ENCODE assay signal across 8 cellular contexts in genomic region chr1:63522891-63523728, GRCh38. TPM values are rescaled to one million over a fixed set of nuclear protein-coding genes. Genes with fewer than 3 reads are reported as not detected.
A peak's percentile ranks its signal among the peaks of the same experiment; 100 is the strongest.
DNase-seq lines count a peak whose midpoint lies in the region; ATAC-seq, FAIRE-seq and TF ChIP-seq lines count a peak whose summit lies in the region.

A gene with protein sequence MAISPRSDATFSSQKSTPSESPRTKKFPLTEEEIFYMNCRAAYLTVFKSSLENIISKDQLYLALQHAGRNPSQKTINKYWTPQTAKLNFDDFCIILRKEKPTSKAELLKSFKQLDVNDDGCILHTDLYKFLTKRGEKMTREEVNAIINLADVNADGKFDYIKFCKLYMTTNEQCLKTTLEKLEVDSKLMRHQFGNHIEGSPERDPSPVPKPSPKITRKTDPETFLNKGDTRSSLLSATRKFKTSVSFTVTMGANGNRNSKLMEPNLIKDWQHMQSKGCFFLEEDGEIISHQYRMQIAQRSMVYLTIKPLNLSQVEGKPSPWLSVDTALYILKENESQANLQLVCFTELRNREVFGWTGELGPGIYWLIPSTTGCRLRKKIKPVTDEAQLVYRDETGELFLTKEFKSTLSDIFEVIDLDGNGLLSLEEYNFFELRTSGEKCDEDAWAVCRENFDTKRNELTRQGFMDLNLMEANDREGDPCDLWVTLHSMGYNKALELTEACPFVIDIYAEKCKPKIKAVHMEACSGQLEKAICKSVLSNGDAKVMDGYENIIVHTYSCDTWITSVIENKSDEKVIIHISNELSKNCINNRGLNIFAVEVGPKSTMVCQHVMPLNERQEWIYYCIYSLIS (plus strand): TSS chr1:63523525. CDS start chr1:63525573, 2,048 bp downstream.
Gene ITGB3BP, minus strand, starts transcription at chr1:63523225. Its CDS starts 92 bp downstream, at chr1:63523133.

- H3K4me1 ChIP-seq in HUES64 (ENCODE audit: insufficient read depth, low read length) (peaks cover 7% of the 10 kb centered on the region), OCI-LY3 (ENCODE audit: low read length) (peaks cover 14% of the 10 kb centered on the region), mononuclear cell (ENCODE audit: insufficient read depth, low read length) (peaks cover 17% of the 10 kb centered on the region)

- no peak for FAIRE-seq in D721Med (lab: Jason Lieb, UNC)

- peak; percentile 26 for DNase-seq in D721Med (ENCODE audit: insufficient read length, low spot score)
- peak; percentile 72 for DNase-seq in activated T-cell treated with anti-CD3 and anti-CD28 coated beads for 4 hours
- peak; percentile 79 for DNase-seq in epithelial cell of prostate (ENCODE audit: low read depth, low spot score)
- DNase-seq in stimulated activated CD8-positive, alpha-beta memory T cell treated with anti-CD3 and anti-CD28 coated beads, Interleukin-2, amount 100 ng/mL, for 48 hours (ENCODE audit: low read depth in 2 of 2): peak; percentile 73 to 79

- H3K4me3 ChIP-seq in HUES64 (ENCODE audit: low read length): peak within 1 kb of the TSS; percentile 91
- peak within 1 kb of the TSS; percentile 86 for H3K4me3 ChIP-seq in OCI-LY3 (ENCODE audit: low read length)
- H3K4me3 ChIP-seq in mononuclear cell (ENCODE audit: low read length): peak within 1 kb of the TSS; percentile 87

- H4K20me1 ChIP-seq in OCI-LY3 (ENCODE audit: insufficient read depth, low read length): no peaks in the 10 kb centered on the region

- TF ChIP-seq CTCF in D721Med (IDR thresholded peaks at IDR 0.05; ENCODE audit: insufficient read depth, missing control alignments) (no peak), OCI-LY3 (IDR thresholded peaks at IDR 0.05; ENCODE audit: low read depth, low read length) (no peak)

- peaks cover 35% of the 10 kb centered on the region for H3K79me2 ChIP-seq in OCI-LY3 (ENCODE audit: low read length)

- peak; percentile 83 for ATAC-seq in GM21515 (IDR thresholded peaks at IDR 0.05; ENCODE audit: unreplicated experiment)

- under 1% methylated on average over 50 of the region's 50 CpGs for WGBS in HUES64

- H3K9ac ChIP-seq in HUES64 (ENCODE audit: low read depth, low read length): peak within 1 kb of the TSS; percentile 89
- peak within 1 kb of the TSS; percentile 82 for H3K9ac ChIP-seq in OCI-LY3 (ENCODE audit: low read length)

- H3K9me3 ChIP-seq in HUES64 (ENCODE audit: insufficient read depth, low read depth, low read length): no peaks in the 10 kb centered on the region
- no peaks in the 10 kb centered on the region for H3K9me3 ChIP-seq in OCI-LY3 (ENCODE audit: insufficient read depth, low read length)
- no peaks in the 10 kb centered on the region for H3K9me3 ChIP-seq in mononuclear cell (ENCODE audit: low read depth, low read length)

- H2AFZ ChIP-seq in OCI-LY3 (ENCODE audit: low read depth, low read length): peak within 1 kb of the TSS; percentile 81

- H3K27me3 ChIP-seq in HUES64 (ENCODE audit: insufficient read depth, low read length): no peaks in the 10 kb centered on the region
- H3K27me3 ChIP-seq in OCI-LY3 (ENCODE audit: low read depth, low read length): no peaks in the 10 kb centered on the region
- no peaks in the 10 kb centered on the region for H3K27me3 ChIP-seq in mononuclear cell (ENCODE audit: insufficient read depth, low read length)

- no peaks in the 10 kb centered on the region for H3K36me3 ChIP-seq in HUES64 (ENCODE audit: insufficient read depth, low read length)
- H3K36me3 ChIP-seq in OCI-LY3 (replicated peaks; ENCODE audit: low read depth, low read length): no peaks in the 10 kb centered on the region

- H3K27ac ChIP-seq in HUES64 (ENCODE audit: low read depth, low read length): peak within 1 kb of the TSS; percentile 90
- H3K27ac ChIP-seq in OCI-LY3 (ENCODE audit: low read length): peak within 1 kb of the TSS; percentile 84
- peak within 1 kb of the TSS; percentile 79 for H3K27ac ChIP-seq in epithelial cell of prostate

- H3K4me2 ChIP-seq in OCI-LY3 (ENCODE audit: low read length): peak within 1 kb of the TSS; percentile 79

RNA-seq across cellular contexts. Expression of the first gene that starts in this region (rescaled TPM):
- 3.6 TPM for polyA plus RNA-seq in HUES64 (2013, experiment 1 of 2)
- polyA plus RNA-seq in HUES64 (2013, experiment 2 of 2): 4.9 TPM
- total RNA-seq in mononuclear cell: 6.0 TPM

RNA-seq across cellular contexts. Expression of gene ITGB3BP, which starts in this region (rescaled TPM):
- 58.2 TPM for polyA plus RNA-seq in HUES64 (2013, experiment 1 of 2)
- polyA plus RNA-seq in HUES64 (2013, experiment 2 of 2): 65.6 TPM
- 11.2 TPM for total RNA-seq in mononuclear cell

Comparison
In these comparisons a context has a peak if more than half of its experiments do, and no peak if none do; other contexts are left out.
1. Peak in every context shown above with its lines: DNase-seq, ATAC-seq, H3K4me3 ChIP-seq and H3K27ac ChIP-seq.
2. DNase-seq: peak in every context shown above with its lines; median percentile 79 in epithelial cell of prostate; 76 in stimulated activated CD8-positive, alpha-beta memory T cell treated with anti-CD3 and anti-CD28 coated beads, Interleukin-2, amount 100 ng/mL, for 48 hours; 72 in activated T-cell treated with anti-CD3 and anti-CD28 coated beads for 4 hours; 26 in D721Med.